ENCODE assay signal across 11 cellular contexts in genomic region chr11:15289718-15290117, GRCh38.
"Had no signal": no experiment of that assay in that cellular context is flagged by ENCODE, and none has a peak within 500 bp of the region (broad histone marks: within the 10 kb centered on the region; RNA-seq: fewer than 3 reads in every experiment).

No MANE protein-coding gene starts in this region.

- H3K4me3 Mint-ChIP-seq: activated CD4-positive, alpha-beta T cell treated with anti-CD3 and anti-CD28 coated beads for 36 hours; activated CD8-positive, alpha-beta T cell treated with anti-CD3 and anti-CD28 coated beads for 36 hours; immature natural killer cell; stimulated activated naive CD8-positive, alpha-beta T cell treated with anti-CD3 and anti-CD28 coated beads, Interleukin-15, amount 100 ng/mL, for 72 hours had no signal

- H3K9me3 Mint-ChIP-seq: activated CD8-positive, alpha-beta T cell treated with anti-CD3 and anti-CD28 coated beads for 36 hours; stimulated activated naive CD8-positive, alpha-beta T cell treated with anti-CD3 and anti-CD28 coated beads, Interleukin-15, amount 100 ng/mL, for 72 hours had no signal

- H3K36me3 Mint-ChIP-seq: immature natural killer cell had no signal

- H3K4me1 Mint-ChIP-seq: activated CD4-positive, alpha-beta T cell treated with anti-CD3 and anti-CD28 coated beads for 36 hours; immature natural killer cell; stimulated activated naive CD8-positive, alpha-beta T cell treated with anti-CD3 and anti-CD28 coated beads, Interleukin-15, amount 100 ng/mL, for 72 hours had no signal

- DNase-seq: activated CD4-positive, alpha-beta T cell treated with anti-CD3 and anti-CD28 coated beads for 36 hours; activated CD8-positive, alpha-beta T cell treated with anti-CD3 and anti-CD28 coated beads for 36 hours; activated naive CD4-positive, alpha-beta T cell treated with Interleukin-2 at 50 U/mL for 16 hours; glutamatergic neuron; immature natural killer cell; lower lobe of right lung; midbrain; stimulated activated CD4-positive, alpha-beta T cell treated with anti-CD3 and anti-CD28 coated beads, Interleukin-15, amount 100 ng/mL, for 24 hours; stimulated activated CD4-positive, alpha-beta T cell treated with anti-CD3 and anti-CD28 coated beads, Interleukin-4, amount 100 ng/mL, for 24 hours; stimulated activated naive CD8-positive, alpha-beta T cell treated with anti-CD3 and anti-CD28 coated beads, Interleukin-15, amount 100 ng/mL, for 72 hours; testis had no signal

- H3K27ac Mint-ChIP-seq: activated CD4-positive, alpha-beta T cell treated with anti-CD3 and anti-CD28 coated beads for 36 hours; activated CD8-positive, alpha-beta T cell treated with anti-CD3 and anti-CD28 coated beads for 36 hours; immature natural killer cell; stimulated activated naive CD8-positive, alpha-beta T cell treated with anti-CD3 and anti-CD28 coated beads, Interleukin-15, amount 100 ng/mL, for 72 hours had no signal

- ATAC-seq: activated CD4-positive, alpha-beta T cell treated with anti-CD3 and anti-CD28 coated beads for 36 hours; activated CD8-positive, alpha-beta T cell treated with anti-CD3 and anti-CD28 coated beads for 36 hours; lower lobe of right lung; stimulated activated naive CD8-positive, alpha-beta T cell treated with anti-CD3 and anti-CD28 coated beads, Interleukin-15, amount 100 ng/mL, for 72 hours had no signal
